12 cellular contexts compared by ENCODE assay signal in the genomic region with DNA sequence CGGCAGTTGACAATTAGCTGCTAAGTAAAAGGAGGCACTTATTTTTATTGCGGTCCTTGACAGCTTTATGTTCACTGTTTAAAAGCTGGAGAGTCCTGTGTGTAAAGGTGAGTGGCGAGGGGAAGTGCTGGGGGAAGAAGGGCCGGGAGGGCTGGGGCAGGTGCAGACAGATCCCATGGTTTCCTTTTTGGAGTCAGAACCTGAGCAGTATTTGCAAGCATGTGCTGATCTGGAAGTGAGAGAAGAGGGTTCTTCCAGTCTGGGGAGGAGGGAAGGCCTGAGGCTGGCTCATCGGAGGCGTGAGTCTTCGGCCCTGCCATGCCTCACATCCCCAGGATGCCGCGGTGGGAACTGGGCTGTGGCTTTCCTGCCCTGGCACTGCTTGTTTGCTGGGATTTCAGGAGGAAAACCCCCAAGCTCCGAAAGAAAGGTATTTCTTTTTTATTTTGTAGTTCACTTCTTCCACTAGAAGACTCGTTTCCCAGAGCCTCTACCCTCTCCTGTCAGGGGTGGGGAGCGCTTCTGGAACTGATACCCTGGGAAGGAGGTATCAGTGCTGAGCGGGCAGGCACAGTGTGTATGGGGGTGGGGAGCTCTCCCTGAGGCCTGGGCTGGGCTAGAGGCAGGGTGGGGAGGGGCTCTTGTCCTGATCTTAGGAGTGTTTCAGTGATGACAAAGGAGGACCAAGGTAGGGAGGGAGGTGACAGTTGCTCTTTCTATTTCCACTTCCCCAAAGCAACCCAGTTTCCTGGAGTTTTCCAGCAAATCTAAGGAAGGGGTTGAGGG.
A peak's percentile ranks its signal among the peaks of the same experiment; 100 is the strongest.
DNase-seq lines count a peak whose midpoint lies in the region; ATAC-seq and TF ChIP-seq lines count a peak whose summit lies in the region.
"Had no signal": no experiment of that assay in that cellular context is flagged by ENCODE, and none has a peak within 500 bp of the region (broad histone marks: within the 10 kb centered on the region; RNA-seq: fewer than 3 reads in every experiment).

No MANE protein-coding gene starts in this region.

- TF ChIP-seq CTCF in SK-N-SH (IDR thresholded peaks at IDR 0.05) (no peak), epithelial cell of esophagus (IDR thresholded peaks at IDR 0.05; ENCODE audit: insufficient read depth, low read depth, low read length, missing control alignments) (no peak)

- H3K9ac ChIP-seq in SK-N-SH, result no peak overlapping the region
- H3K9ac ChIP-seq: GM23248 had no signal

- no peaks in the 10 kb centered on the region for H4K20me1 ChIP-seq in SK-N-SH (ENCODE audit: insufficient read depth)

- H3K9me3 ChIP-seq in SK-N-SH, result no peaks in the 10 kb centered on the region

- H3K9me3 Mint-ChIP-seq in activated T-helper 1 cell treated with anti-CD3 and anti-CD28 coated beads, Interleukin-12 subunit alpha, Interleukin-12 subunit beta, Interleukin-2, Interleukin-4 antibody, amounts not matched to agents 30 ng/mL and 10 ng/mL and 1 ng/mL, durations not matched to agents 14 hours and 24 hours and 36 hours, result no peaks in the 10 kb centered on the region

- peaks cover 39% of the 10 kb centered on the region for H3K4me1 Mint-ChIP-seq in activated T-helper 1 cell treated with anti-CD3 and anti-CD28 coated beads, Interleukin-12 subunit alpha, Interleukin-12 subunit beta, Interleukin-2, Interleukin-4 antibody, amounts not matched to agents 30 ng/mL and 10 ng/mL and 1 ng/mL, durations not matched to agents 14 hours and 24 hours and 36 hours (ENCODE audit: low read depth)

- TF ChIP-seq EP300 in SK-N-SH (IDR thresholded peaks at IDR 0.05; ENCODE audit: borderline replicate concordance in 1 of 2, low read depth in 1 of 2, low read length in 1 of 2), result no peak

- H3K27me3 Mint-ChIP-seq in activated T-helper 1 cell treated with anti-CD3 and anti-CD28 coated beads, Interleukin-12 subunit alpha, Interleukin-12 subunit beta, Interleukin-2, Interleukin-4 antibody, amounts not matched to agents 30 ng/mL and 10 ng/mL and 1 ng/mL, durations not matched to agents 14 hours and 24 hours and 36 hours (ENCODE audit: insufficient read depth), result no peaks in the 10 kb centered on the region

- peak; percentile 44 for DNase-seq in SK-N-SH
- DNase-seq in NCI-H345 (lab: John Stamatoyannopoulos, UW), result peak; percentile 59
- DNase-seq in epithelial cell of esophagus (ENCODE audit: low read depth), result peak; percentile 96
- no peak for DNase-seq in activated T-helper 1 cell treated with anti-CD3 and anti-CD28 coated beads, Interleukin-12 subunit alpha, Interleukin-12 subunit beta, Interleukin-2, Interleukin-4 antibody, amounts not matched to agents 30 ng/mL and 10 ng/mL and 1 ng/mL, durations not matched to agents 14 hours and 24 hours and 36 hours (ENCODE audit: low spot score)
- no peak for DNase-seq in SW480 (ENCODE audit: low spot score)
- DNase-seq in erythroblast (lab: John Stamatoyannopoulos, UW), result no peak
- DNase-seq: ACHN, GM23248, NCI-H82, T-helper 1 cell had no signal

- H3K27ac Mint-ChIP-seq in activated T-helper 1 cell treated with anti-CD3 and anti-CD28 coated beads, Interleukin-12 subunit alpha, Interleukin-12 subunit beta, Interleukin-2, Interleukin-4 antibody, amounts not matched to agents 30 ng/mL and 10 ng/mL and 1 ng/mL, durations not matched to agents 14 hours and 24 hours and 36 hours, result no peak overlapping the region

- no peak for TF ChIP-seq RAD21 in SK-N-SH (IDR thresholded peaks at IDR 0.05; ENCODE audit: low read length)

- peaks cover 54% of the 10 kb centered on the region for H3K36me3 Mint-ChIP-seq in activated T-helper 1 cell treated with anti-CD3 and anti-CD28 coated beads, Interleukin-12 subunit alpha, Interleukin-12 subunit beta, Interleukin-2, Interleukin-4 antibody, amounts not matched to agents 30 ng/mL and 10 ng/mL and 1 ng/mL, durations not matched to agents 14 hours and 24 hours and 36 hours (ENCODE audit: low read depth)

- no peaks in the 10 kb centered on the region for H3F3A ChIP-seq in SK-N-SH (replicated peaks; ENCODE audit: insufficient read depth)

- no peak; the same call in 2 of the 3 replicates for ATAC-seq in SK-N-SH treated with all-trans-retinoic acid at 6 μM for 48 hours

- intact Hi-C loops in activated T-helper 1 cell treated with anti-CD3 and anti-CD28 coated beads, Interleukin-12 subunit alpha, Interleukin-12 subunit beta, Interleukin-2, Interleukin-4 antibody, amounts not matched to agents 30 ng/mL and 10 ng/mL and 1 ng/mL, durations not matched to agents 14 hours and 24 hours and 36 hours (cut with micrococcal nuclease), result loop anchor here (5.0 kb wide), 1 partner anchor 32 kb away; no protein-coding TSS in a partner anchor

- no peaks in the 10 kb centered on the region for H3K9me2 ChIP-seq in SK-N-SH

- H3K4me3 ChIP-seq in SK-N-SH (ENCODE audit: low read depth in 2 of 2, low read length in 1 of 2), result no peak overlapping the region
- no peak overlapping the region for H3K4me3 ChIP-seq in epithelial cell of esophagus (ENCODE audit: low read length)
- peak overlapping the region in 2 of 7 experiments; percentile 9 to 23 for H3K4me3 ChIP-seq in skin epidermis
- H3K4me3 ChIP-seq: GM23248 had no signal

- POLR2A ChIA-PET in SK-N-SH (lab: Yijun Ruan, JAX), result no interaction called here

- 52% methylated on average over 10 of the region's 13 CpGs for WGBS in SK-N-SH (ENCODE audit: low lambda C conversion rate)

- no peak overlapping the region for H3K4me2 ChIP-seq in SK-N-SH

- H3K4me3 Mint-ChIP-seq in activated T-helper 1 cell treated with anti-CD3 and anti-CD28 coated beads, Interleukin-12 subunit alpha, Interleukin-12 subunit beta, Interleukin-2, Interleukin-4 antibody, amounts not matched to agents 30 ng/mL and 10 ng/mL and 1 ng/mL, durations not matched to agents 14 hours and 24 hours and 36 hours, result no peak overlapping the region

- no peaks in the 10 kb centered on the region for H3K79me2 ChIP-seq in SK-N-SH (ENCODE audit: insufficient read depth)

- H3K27me3 ChIP-seq in SK-N-SH (ENCODE audit: insufficient read depth), result peaks cover 5% of the 10 kb centered on the region; the same call in 1 of the 2 replicates

- H3K27ac ChIP-seq in SK-N-SH (ENCODE audit: low read depth in 2 of 2, low read length in 1 of 2), result peak overlapping the region in 1 of 2 experiments; percentile 74; a peak in 2 of 4 replicates
- peak overlapping the region in 18 of 21 experiments; percentile 0 to 81 (median 45) for H3K27ac ChIP-seq in skin epidermis
- H3K27ac ChIP-seq: GM23248 had no signal

- no peaks in the 10 kb centered on the region for H3K36me3 ChIP-seq in SK-N-SH (replicated peaks in 1 of 2; ENCODE audit: control insufficient read depth in 1 of 2, insufficient read depth in 2 of 2, low read length in 1 of 2)

- no peak for TF ChIP-seq POLR2A in erythroblast (IDR thresholded peaks at IDR 0.05; ENCODE audit: low read length)

- no peak overlapping the region for H2AFZ ChIP-seq in SK-N-SH (ENCODE audit: low read depth)
- H2AFZ ChIP-seq: GM23248 had no signal

- CTCF ChIA-PET in SK-N-SH (lab: Yijun Ruan, JAX), result interaction anchor here (0.9 to 1.9 kb wide), 3 partner anchors 48 to 311 kb away, joined by 3 to 4 read pairs (median 3); no protein-coding TSS in a partner anchor

- H3K4me1 ChIP-seq in SK-N-SH (ENCODE audit: control insufficient read depth in 1 of 2, insufficient read depth in 2 of 2, low read depth in 1 of 2, low read length in 1 of 2), result peaks cover 0 to 14% of the 10 kb centered on the region in 2 experiments; a peak in 1 of 4 replicates

TF ChIP-seq in SK-N-SH, 30 proteins besides CTCF, POLR2A, EP300 and RAD21:
- no peak for TF ChIP-seq FOXJ3 (CRISPR knock-in tag; IDR thresholded peaks at IDR 0.05)
- no peak for TF ChIP-seq TEAD4 (IDR thresholded peaks at IDR 0.05; ENCODE audit: borderline replicate concordance, insufficient read depth)
- TF ChIP-seq, protein P1, sequence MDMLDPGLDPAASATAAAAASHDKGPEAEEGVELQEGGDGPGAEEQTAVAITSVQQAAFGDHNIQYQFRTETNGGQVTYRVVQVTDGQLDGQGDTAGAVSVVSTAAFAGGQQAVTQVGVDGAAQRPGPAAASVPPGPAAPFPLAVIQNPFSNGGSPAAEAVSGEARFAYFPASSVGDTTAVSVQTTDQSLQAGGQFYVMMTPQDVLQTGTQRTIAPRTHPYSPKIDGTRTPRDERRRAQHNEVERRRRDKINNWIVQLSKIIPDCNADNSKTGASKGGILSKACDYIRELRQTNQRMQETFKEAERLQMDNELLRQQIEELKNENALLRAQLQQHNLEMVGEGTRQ (IDR thresholded peaks at IDR 0.05; ENCODE audit: borderline replicate concordance, low read depth, low read length), result no peak

TF ChIP-seq in SK-N-SH treated with all-trans-retinoic acid at 6 μM for 48 hours, 23 proteins besides CTCF, POLR2A, EP300 and RAD21 (continues in another document):
- TF ChIP-seq RARB (CRISPR knock-in tag; IDR thresholded peaks at IDR 0.05) (no peak), ZFP30 (CRISPR knock-in tag; IDR thresholded peaks at IDR 0.05) (no peak), SNAI2 (CRISPR knock-in tag; IDR thresholded peaks at IDR 0.05) (no peak), ISL1 (CRISPR knock-in tag; IDR thresholded peaks at IDR 0.05) (no peak), ESRRG (CRISPR knock-in tag; IDR thresholded peaks at IDR 0.05) (no peak), BACH2 (CRISPR knock-in tag; IDR thresholded peaks at IDR 0.05; ENCODE audit: borderline replicate concordance) (no peak), ARNTL (CRISPR knock-in tag; IDR thresholded peaks at IDR 0.05; ENCODE audit: borderline replicate concordance, low read depth) (no peak)
- TF ChIP-seq, protein P2, sequence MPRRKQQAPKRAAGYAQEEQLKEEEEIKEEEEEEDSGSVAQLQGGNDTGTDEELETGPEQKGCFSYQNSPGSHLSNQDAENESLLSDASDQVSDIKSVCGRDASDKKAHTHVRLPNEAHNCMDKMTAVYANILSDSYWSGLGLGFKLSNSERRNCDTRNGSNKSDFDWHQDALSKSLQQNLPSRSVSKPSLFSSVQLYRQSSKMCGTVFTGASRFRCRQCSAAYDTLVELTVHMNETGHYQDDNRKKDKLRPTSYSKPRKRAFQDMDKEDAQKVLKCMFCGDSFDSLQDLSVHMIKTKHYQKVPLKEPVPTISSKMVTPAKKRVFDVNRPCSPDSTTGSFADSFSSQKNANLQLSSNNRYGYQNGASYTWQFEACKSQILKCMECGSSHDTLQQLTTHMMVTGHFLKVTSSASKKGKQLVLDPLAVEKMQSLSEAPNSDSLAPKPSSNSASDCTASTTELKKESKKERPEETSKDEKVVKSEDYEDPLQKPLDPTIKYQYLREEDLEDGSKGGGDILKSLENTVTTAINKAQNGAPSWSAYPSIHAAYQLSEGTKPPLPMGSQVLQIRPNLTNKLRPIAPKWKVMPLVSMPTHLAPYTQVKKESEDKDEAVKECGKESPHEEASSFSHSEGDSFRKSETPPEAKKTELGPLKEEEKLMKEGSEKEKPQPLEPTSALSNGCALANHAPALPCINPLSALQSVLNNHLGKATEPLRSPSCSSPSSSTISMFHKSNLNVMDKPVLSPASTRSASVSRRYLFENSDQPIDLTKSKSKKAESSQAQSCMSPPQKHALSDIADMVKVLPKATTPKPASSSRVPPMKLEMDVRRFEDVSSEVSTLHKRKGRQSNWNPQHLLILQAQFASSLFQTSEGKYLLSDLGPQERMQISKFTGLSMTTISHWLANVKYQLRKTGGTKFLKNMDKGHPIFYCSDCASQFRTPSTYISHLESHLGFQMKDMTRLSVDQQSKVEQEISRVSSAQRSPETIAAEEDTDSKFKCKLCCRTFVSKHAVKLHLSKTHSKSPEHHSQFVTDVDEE (CRISPR knock-in tag; IDR thresholded peaks at IDR 0.05), result no peak

Comparison
In these comparisons a context has a peak if more than half of its experiments do, and no peak if none do; other contexts are left out.
1. DNase-seq: peak in SK-N-SH (single experiment), NCI-H345 (single experiment) and epithelial cell of esophagus (single experiment); none in activated T-helper 1 cell treated with anti-CD3 and anti-CD28 coated beads, Interleukin-12 subunit alpha, Interleukin-12 subunit beta, Interleukin-2, Interleukin-4 antibody, amounts not matched to agents 30 ng/mL and 10 ng/mL and 1 ng/mL, durations not matched to agents 14 hours and 24 hours and 36 hours (single experiment), SW480 (single experiment) and erythroblast (0 of 2).